In genomic region chr2:160913323-160913722, GRCh38 we compare ENCODE assay signal across 28 cellular contexts.
"Had no signal": no experiment of that assay in that cellular context is flagged by ENCODE, and none has a peak within 500 bp of the region (broad histone marks: within the 10 kb centered on the region; RNA-seq: fewer than 3 reads in every experiment).

No MANE protein-coding gene starts in this region.

- H3K36me3 ChIP-seq: neural progenitor cell, ovary, right lobe of liver, sigmoid colon, stomach, thoracic aorta, tibial artery, transverse colon, upper lobe of right lung, uterus had no signal

- H3K4me3 Mint-ChIP-seq: natural killer cell; nephron; neural progenitor cell; stimulated activated effector memory CD8-positive, alpha-beta T cell treated with anti-CD3 and anti-CD28 coated beads, Interleukin-12 subunit alpha, Interleukin-12 subunit beta, amount 100 ng/mL, for 72 hours; stimulated activated naive B cell treated with anti-CD40 and anti-IgM and Interleukin-4, amounts not matched to agents 10 μg/mL and 1 μg/mL and 100 μg/mL, for 72 hours; stimulated activated naive CD8-positive, alpha-beta T cell treated with anti-CD3 and anti-CD28 coated beads, Interleukin-15, Interleukin-2, amounts not matched to agents 100 ng/mL and 50 ng/mL, for 24 hours; type B pancreatic cell had no signal

- H3K27ac Mint-ChIP-seq: natural killer cell; neural progenitor cell; progenitor cell of endocrine pancreas; stimulated activated effector memory CD8-positive, alpha-beta T cell treated with anti-CD3 and anti-CD28 coated beads, Interleukin-12 subunit alpha, Interleukin-12 subunit beta, amount 100 ng/mL, for 72 hours; stimulated activated naive B cell treated with anti-CD40 and anti-IgM and Interleukin-4, amounts not matched to agents 10 μg/mL and 1 μg/mL and 100 μg/mL, for 72 hours; stimulated activated naive CD8-positive, alpha-beta T cell treated with anti-CD3 and anti-CD28 coated beads, Interleukin-15, Interleukin-2, amounts not matched to agents 100 ng/mL and 50 ng/mL, for 24 hours; type B pancreatic cell had no signal

- H3K79me2 ChIP-seq: parathyroid adenoma had no signal

- H3K9me3 Mint-ChIP-seq: natural killer cell; stimulated activated effector memory CD8-positive, alpha-beta T cell treated with anti-CD3 and anti-CD28 coated beads, Interleukin-12 subunit alpha, Interleukin-12 subunit beta, amount 100 ng/mL, for 72 hours; stimulated activated naive CD8-positive, alpha-beta T cell treated with anti-CD3 and anti-CD28 coated beads, Interleukin-15, Interleukin-2, amounts not matched to agents 100 ng/mL and 50 ng/mL, for 24 hours; type B pancreatic cell had no signal

- H3K27ac ChIP-seq: neural progenitor cell, ovary, parathyroid adenoma, psoas muscle, right lobe of liver, sigmoid colon, stomach, thoracic aorta, tibial artery, transverse colon, upper lobe of right lung, uterus had no signal

- H3K9me3 ChIP-seq: ovary, psoas muscle, right lobe of liver, sigmoid colon, stomach, thoracic aorta, tibial artery, transverse colon, upper lobe of right lung, uterus had no signal

- H3K4me3 ChIP-seq: neural progenitor cell, ovary, psoas muscle, right lobe of liver, sigmoid colon, stomach, thoracic aorta, tibial artery, transverse colon, upper lobe of right lung, uterus had no signal

- H3K4me1 ChIP-seq: neural progenitor cell, parathyroid adenoma, psoas muscle, right lobe of liver, upper lobe of right lung had no signal

- H3K27me3 Mint-ChIP-seq: progenitor cell of endocrine pancreas; stimulated activated naive CD8-positive, alpha-beta T cell treated with anti-CD3 and anti-CD28 coated beads, Interleukin-15, Interleukin-2, amounts not matched to agents 100 ng/mL and 50 ng/mL, for 24 hours; type B pancreatic cell had no signal

- H3K27me3 ChIP-seq: neural progenitor cell, ovary, right lobe of liver, sigmoid colon, stomach, tibial artery, transverse colon, upper lobe of right lung, uterus had no signal

- H2AFZ ChIP-seq: neural progenitor cell, parathyroid adenoma had no signal

- ATAC-seq: psoas muscle; right cardiac atrium; right lobe of liver; stimulated activated effector memory CD8-positive, alpha-beta T cell treated with anti-CD3 and anti-CD28 coated beads, Interleukin-12 subunit alpha, Interleukin-12 subunit beta, amount 100 ng/mL, for 72 hours; stimulated activated naive B cell treated with anti-CD40 and anti-IgM and Interleukin-4, amounts not matched to agents 10 μg/mL and 1 μg/mL and 100 μg/mL, for 72 hours; upper lobe of right lung had no signal

- H3K9ac ChIP-seq: neural progenitor cell, parathyroid adenoma had no signal

- DNase-seq: natural killer cell; occipital lobe; ovary; posterior cingulate gyrus; psoas muscle; right cardiac atrium; right lobe of liver; sigmoid colon; small intestine; stimulated activated CD4-positive, alpha-beta T cell treated with anti-CD3 and anti-CD28 coated beads, Interleukin-15, amount 100 ng/mL, for 24 hours; stimulated activated CD4-positive, alpha-beta T cell treated with anti-CD3 and anti-CD28 coated beads, Interleukin-2, amount 100 ng/mL, for 24 hours; stimulated activated CD4-positive, alpha-beta T cell treated with anti-CD3 and anti-CD28 coated beads, Interleukin-2, amount 100 ng/mL, for 48 hours; stimulated activated CD4-positive, alpha-beta T cell treated with anti-CD3 and anti-CD28 coated beads, Interleukin-4, amount 100 ng/mL, for 24 hours; stimulated activated naive B cell treated with anti-CD40 and anti-IgM and Interleukin-4, amounts not matched to agents 10 μg/mL and 1 μg/mL and 100 μg/mL, for 72 hours; stimulated activated naive CD4-positive, alpha-beta T cell treated with Interleukin-2 at 50 U/mL for 16 hours; stomach; tibial artery; transverse colon; upper lobe of right lung; uterus had no signal

- H3K4me2 ChIP-seq: neural progenitor cell had no signal

- H3K36me3 Mint-ChIP-seq: natural killer cell; neural progenitor cell; stimulated activated effector memory CD8-positive, alpha-beta T cell treated with anti-CD3 and anti-CD28 coated beads, Interleukin-12 subunit alpha, Interleukin-12 subunit beta, amount 100 ng/mL, for 72 hours; stimulated activated naive B cell treated with anti-CD40 and anti-IgM and Interleukin-4, amounts not matched to agents 10 μg/mL and 1 μg/mL and 100 μg/mL, for 72 hours; type B pancreatic cell had no signal

- H3K4me1 Mint-ChIP-seq: natural killer cell; stimulated activated effector memory CD8-positive, alpha-beta T cell treated with anti-CD3 and anti-CD28 coated beads, Interleukin-12 subunit alpha, Interleukin-12 subunit beta, amount 100 ng/mL, for 72 hours; stimulated activated naive B cell treated with anti-CD40 and anti-IgM and Interleukin-4, amounts not matched to agents 10 μg/mL and 1 μg/mL and 100 μg/mL, for 72 hours had no signal
